ENCODE assay signal across 19 cellular contexts in genomic region chr11:69957849-69958248, GRCh38.
"Had no signal": no experiment of that assay in that cellular context is flagged by ENCODE, and none has a peak within 500 bp of the region (broad histone marks: within the 10 kb centered on the region; RNA-seq: fewer than 3 reads in every experiment).

No MANE protein-coding gene starts in this region.

- DNase-seq: activated CD4-positive, alpha-beta T cell treated with anti-CD3 and anti-CD28 coated beads for 48 hours; activated CD8-positive, alpha-beta T cell treated with anti-CD3 and anti-CD28 coated beads for 36 hours; activated gamma-delta T cell; activated naive CD4-positive, alpha-beta T cell treated with anti-CD3 and anti-CD28 coated beads, Interleukin-2, amount 50 U/mL, for 16 hours; activated naive CD8-positive, alpha-beta T cell treated with anti-CD3 and anti-CD28 coated beads, Interleukin-2, amount 50 U/mL, for 24 hours; effector CD4-positive, alpha-beta T cell; immature natural killer cell; kidney glomerular epithelial cell; stimulated activated CD4-positive, alpha-beta T cell treated with anti-CD3 and anti-CD28 coated beads, Interleukin-2, amount 100 ng/mL, for 24 hours; SW 1271; T-helper 2 cell; transverse colon; uterus had no signal

- H3K27ac Mint-ChIP-seq: activated CD8-positive, alpha-beta T cell treated with anti-CD3 and anti-CD28 coated beads for 36 hours; activated naive CD8-positive, alpha-beta T cell treated with anti-CD3 and anti-CD28 coated beads, Interleukin-2, amount 50 U/mL, for 24 hours; activated T-helper 1 cell treated with anti-CD3 and anti-CD28 coated beads, Interleukin-12 subunit alpha, Interleukin-12 subunit beta, Interleukin-2, Interleukin-4 antibody, amounts not matched to agents 30 ng/mL and 10 ng/mL and 1 ng/mL, durations not matched to agents 14 hours and 24 hours and 36 hours; brain; dendritic cell treated with granulocyte-macrophage colony-stimulating factor and Interleukin-4, amounts not matched to agents 40 ng/mL and 50 ng/mL, for 4 days; immature natural killer cell; progenitor cell of endocrine pancreas; stimulated activated effector memory CD8-positive, alpha-beta T cell treated with anti-CD3 and anti-CD28 coated beads, Interleukin-12 subunit alpha, Interleukin-12 subunit beta, amount 100 ng/mL, for 72 hours had no signal

- H3K9me3 Mint-ChIP-seq: activated CD8-positive, alpha-beta T cell treated with anti-CD3 and anti-CD28 coated beads for 36 hours; activated naive CD8-positive, alpha-beta T cell treated with anti-CD3 and anti-CD28 coated beads, Interleukin-2, amount 50 U/mL, for 24 hours; activated T-helper 1 cell treated with anti-CD3 and anti-CD28 coated beads, Interleukin-12 subunit alpha, Interleukin-12 subunit beta, Interleukin-2, Interleukin-4 antibody, amounts not matched to agents 30 ng/mL and 10 ng/mL and 1 ng/mL, durations not matched to agents 14 hours and 24 hours and 36 hours; immature natural killer cell; stimulated activated effector memory CD8-positive, alpha-beta T cell treated with anti-CD3 and anti-CD28 coated beads, Interleukin-12 subunit alpha, Interleukin-12 subunit beta, amount 100 ng/mL, for 72 hours had no signal

- H3K4me1 Mint-ChIP-seq: activated naive CD8-positive, alpha-beta T cell treated with anti-CD3 and anti-CD28 coated beads, Interleukin-2, amount 50 U/mL, for 24 hours; immature natural killer cell; stimulated activated effector memory CD8-positive, alpha-beta T cell treated with anti-CD3 and anti-CD28 coated beads, Interleukin-12 subunit alpha, Interleukin-12 subunit beta, amount 100 ng/mL, for 72 hours had no signal

- H3K36me3 ChIP-seq: transverse colon, uterus had no signal

- H3K36me3 Mint-ChIP-seq: brain; immature natural killer cell; stimulated activated effector memory CD8-positive, alpha-beta T cell treated with anti-CD3 and anti-CD28 coated beads, Interleukin-12 subunit alpha, Interleukin-12 subunit beta, amount 100 ng/mL, for 72 hours had no signal

- H3K4me3 Mint-ChIP-seq: activated CD8-positive, alpha-beta T cell treated with anti-CD3 and anti-CD28 coated beads for 36 hours; activated naive CD8-positive, alpha-beta T cell treated with anti-CD3 and anti-CD28 coated beads, Interleukin-2, amount 50 U/mL, for 24 hours; activated T-helper 1 cell treated with anti-CD3 and anti-CD28 coated beads, Interleukin-12 subunit alpha, Interleukin-12 subunit beta, Interleukin-2, Interleukin-4 antibody, amounts not matched to agents 30 ng/mL and 10 ng/mL and 1 ng/mL, durations not matched to agents 14 hours and 24 hours and 36 hours; brain; dendritic cell treated with granulocyte-macrophage colony-stimulating factor and Interleukin-4, amounts not matched to agents 40 ng/mL and 50 ng/mL, for 4 days; immature natural killer cell; stimulated activated effector memory CD8-positive, alpha-beta T cell treated with anti-CD3 and anti-CD28 coated beads, Interleukin-12 subunit alpha, Interleukin-12 subunit beta, amount 100 ng/mL, for 72 hours had no signal

- H3K27ac ChIP-seq: foreskin keratinocyte, transverse colon, uterus had no signal

- ATAC-seq: activated CD8-positive, alpha-beta T cell treated with anti-CD3 and anti-CD28 coated beads for 36 hours; activated naive CD8-positive, alpha-beta T cell treated with anti-CD3 and anti-CD28 coated beads, Interleukin-2, amount 50 U/mL, for 24 hours; foreskin keratinocyte; stimulated activated effector memory CD8-positive, alpha-beta T cell treated with anti-CD3 and anti-CD28 coated beads, Interleukin-12 subunit alpha, Interleukin-12 subunit beta, amount 100 ng/mL, for 72 hours had no signal

- H3K4me3 ChIP-seq: transverse colon, uterus had no signal

- H3K27me3 ChIP-seq: foreskin keratinocyte, uterus had no signal

- H3K4me1 ChIP-seq: transverse colon, uterus had no signal

- H3K9me3 ChIP-seq: transverse colon, uterus had no signal
